Comparison of ENCODE assay signal across 24 cellular contexts in the genomic region with DNA sequence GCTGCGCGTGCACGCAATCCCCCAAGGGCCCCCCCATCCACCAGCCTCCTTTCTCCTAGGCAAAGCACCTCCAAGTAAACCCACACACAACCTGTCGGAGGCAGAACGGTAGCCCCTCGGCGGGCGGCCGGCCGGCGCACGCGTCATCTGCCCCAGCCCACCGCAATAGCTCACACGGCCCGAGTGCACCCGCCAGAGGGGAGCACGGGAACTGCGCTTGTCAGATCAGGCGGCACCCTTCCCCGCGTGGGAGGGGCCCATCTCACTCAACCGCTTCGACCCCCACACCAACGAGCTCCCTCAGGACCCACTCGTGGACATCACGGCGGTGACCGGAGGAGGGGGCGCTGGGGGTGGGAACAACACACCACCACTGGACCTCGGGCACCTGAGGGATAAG.
DNase-seq lines count a peak whose midpoint lies in the region; ATAC-seq and TF ChIP-seq lines count a peak whose summit lies in the region.
"Had no signal": no experiment of that assay in that cellular context is flagged by ENCODE, and none has a peak within 500 bp of the region (broad histone marks: within the 10 kb centered on the region; RNA-seq: fewer than 3 reads in every experiment).

No MANE protein-coding gene starts in this region.

- H3K4me1 ChIP-seq in left ventricle myocardium inferior (no peaks in the 10 kb centered on the region), osteoblast (ENCODE audit: insufficient read depth, low read length) (no peaks in the 10 kb centered on the region)
- H3K4me1 ChIP-seq: HAP-1, SJCRH30 had no signal

- H3K4me3 Mint-ChIP-seq in glutamatergic neuron (ENCODE audit: unreplicated experiment): peak overlapping the region; percentile 61
- H3K4me3 Mint-ChIP-seq: B cell, CD14-positive monocyte had no signal

- no peaks in the 10 kb centered on the region for H3K79me2 ChIP-seq in osteoblast (ENCODE audit: insufficient read depth, low read length)

- no peak for ATAC-seq in left ventricle myocardium superior
- no peak for ATAC-seq in HG02642 (IDR thresholded peaks at IDR 0.05; ENCODE audit: poor library complexity, unreplicated experiment)
- ATAC-seq in GM21515 (IDR thresholded peaks at IDR 0.05; ENCODE audit: unreplicated experiment): no peak
- ATAC-seq in GM19455 (IDR thresholded peaks at IDR 0.05; ENCODE audit: unreplicated experiment): no peak
- ATAC-seq: Panc1 had no signal

- intact Hi-C loops in left ventricle myocardium inferior (cut with micrococcal nuclease) (no loop called here), left ventricle myocardium superior (cut with micrococcal nuclease) (no loop called here)

- H3K4me3 ChIP-seq in left ventricle myocardium inferior: peak overlapping the region; percentile 44
- no peak overlapping the region for H3K4me3 ChIP-seq in osteoblast (ENCODE audit: insufficient read depth, low read length)
- H3K4me3 ChIP-seq: GM23248, HAP-1, SJCRH30 had no signal

- no peaks in the 10 kb centered on the region for H4K20me1 ChIP-seq in osteoblast (ENCODE audit: insufficient read depth, low read length)

- H3K9me3 ChIP-seq in left ventricle myocardium inferior (replicated peaks): peaks cover 39% of the 10 kb centered on the region
- H3K9me3 ChIP-seq in osteoblast (ENCODE audit: low read depth, low read length): no peaks in the 10 kb centered on the region
- H3K9me3 ChIP-seq: HAP-1, SJCRH30 had no signal

- no peak overlapping the region for H3K27ac Mint-ChIP-seq in glutamatergic neuron (ENCODE audit: unreplicated experiment)
- H3K27ac Mint-ChIP-seq: B cell, CD14-positive monocyte had no signal

- no peaks in the 10 kb centered on the region for H3K36me3 ChIP-seq in left ventricle myocardium inferior
- no peaks in the 10 kb centered on the region for H3K36me3 ChIP-seq in osteoblast (ENCODE audit: insufficient read depth, low read length)
- H3K36me3 ChIP-seq: HAP-1, SJCRH30 had no signal

- no peak overlapping the region for H3K4me2 ChIP-seq in osteoblast (ENCODE audit: insufficient read depth, low read length)
- H3K4me2 ChIP-seq: KMS-11 had no signal

- no peak for TF ChIP-seq CTCF in left ventricle myocardium inferior (IDR thresholded peaks at IDR 0.05; ENCODE audit: borderline replicate concordance)
- TF ChIP-seq CTCF in glutamatergic neuron (IDR thresholded peaks at IDR 0.05; ENCODE audit: partially characterized antibody, unreplicated experiment): peak; percentile 27
- no peak for TF ChIP-seq CTCF in osteoblast (IDR thresholded peaks at IDR 0.05; ENCODE audit: extremely low read depth, low read depth, low read length)

- H2AFZ ChIP-seq in osteoblast (ENCODE audit: low read length): no peak overlapping the region
- H2AFZ ChIP-seq: GM23248 had no signal

- peaks cover 19% of the 10 kb centered on the region for H3K9me3 Mint-ChIP-seq in glutamatergic neuron (ENCODE audit: unreplicated experiment)

- DNase-seq in left ventricle myocardium inferior (no peak), left ventricle myocardium superior (no peak), glutamatergic neuron (peak; percentile 47), osteoblast (ENCODE audit: insufficient read length, low spot score, missing footprints) (peak; percentile 52), amniotic stem cell (lab: John Stamatoyannopoulos, UW) (no peak)
- DNase-seq: GF-D8; GM23248; IMR-90; NCI-H1105; NCI-H146; NCI-H2029; NCI-H2227 treated with DMSO at 0.1 percent for 48 hours; NCI-H524; NCI-H774; NK-92 treated with Interleukin-12 subunit alpha and Interleukin-12 subunit beta, amount 100 ng/mL, for 24 hours; SJCRH30 had no signal

- H3K27me3 ChIP-seq in left ventricle myocardium inferior (ENCODE audit: low read depth): peaks cover 39% of the 10 kb centered on the region
- no peaks in the 10 kb centered on the region for H3K27me3 ChIP-seq in osteoblast (ENCODE audit: insufficient read depth, low read length)
- H3K27me3 ChIP-seq: SJCRH30 had no signal

- peaks cover 17% of the 10 kb centered on the region for H3K27me3 Mint-ChIP-seq in glutamatergic neuron (ENCODE audit: unreplicated experiment)
- H3K27me3 Mint-ChIP-seq: B cell had no signal

- H3K4me1 Mint-ChIP-seq in glutamatergic neuron (ENCODE audit: low read depth, unreplicated experiment): no peaks in the 10 kb centered on the region
- H3K4me1 Mint-ChIP-seq: B cell, CD14-positive monocyte had no signal

- H3K36me3 Mint-ChIP-seq in glutamatergic neuron (ENCODE audit: unreplicated experiment): peaks cover 21% of the 10 kb centered on the region
- H3K36me3 Mint-ChIP-seq: CD14-positive monocyte had no signal

- H3K27ac ChIP-seq in left ventricle myocardium inferior (replicated peaks) (no peak overlapping the region), osteoblast (ENCODE audit: low read depth, low read length) (no peak overlapping the region)
- H3K27ac ChIP-seq: GM23248, KMS-11, SJCRH30 had no signal

Comparison
In these comparisons a context has a peak if more than half of its experiments do, and no peak if none do; other contexts are left out.
1. DNase-seq: peak in glutamatergic neuron (single experiment) and osteoblast (single experiment); none in left ventricle myocardium inferior (single experiment), left ventricle myocardium superior (single experiment) and amniotic stem cell (single experiment).